Comparison of ENCODE assay signal across 25 cellular contexts in the genomic region with DNA sequence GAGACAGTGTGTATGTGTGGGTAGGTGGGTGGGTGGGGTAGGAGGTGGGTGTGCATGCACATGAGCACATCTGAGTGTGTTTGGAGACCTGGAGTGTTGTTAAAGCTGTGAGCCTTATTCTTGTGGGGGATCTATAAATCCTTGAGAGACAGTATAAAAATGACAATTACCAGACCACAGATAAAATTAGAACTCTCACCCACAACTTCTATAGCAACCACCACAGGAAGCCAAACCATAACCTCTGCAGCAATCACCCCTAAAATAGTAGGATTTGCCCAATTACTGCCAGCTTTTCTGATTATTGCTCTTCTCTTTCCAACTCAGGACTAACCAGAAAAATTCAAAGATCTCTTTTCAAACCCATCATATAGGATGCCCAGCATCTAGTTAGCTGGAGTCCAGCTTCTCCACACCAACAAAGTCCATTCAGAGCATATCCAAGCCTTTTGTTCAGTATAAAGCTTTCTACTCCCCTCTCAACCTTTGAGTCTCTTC.
DNase-seq lines count a peak whose midpoint lies in the region; ATAC-seq, FAIRE-seq and TF ChIP-seq lines count a peak whose summit lies in the region.
"Had no signal": no experiment of that assay in that cellular context is flagged by ENCODE, and none has a peak within 500 bp of the region (broad histone marks: within the 10 kb centered on the region; RNA-seq: fewer than 3 reads in every experiment).

No MANE protein-coding gene starts in this region.

- H3K9me3 Mint-ChIP-seq in activated naive CD8-positive, alpha-beta T cell treated with anti-CD3 and anti-CD28 coated beads, Interleukin-2, amount 10 ng/mL, durations not matched to agents 7 days and 5 days: no peaks in the 10 kb centered on the region
- H3K9me3 Mint-ChIP-seq in activated naive CD8-positive, alpha-beta T cell treated with anti-CD3 and anti-CD28 coated beads, Interleukin-2, amount 50 U/mL, for 24 hours: no peaks in the 10 kb centered on the region
- H3K9me3 Mint-ChIP-seq: brain; CD8-positive, alpha-beta T cell had no signal

- TF ChIP-seq CTCF in GM12878 (IDR thresholded peaks at IDR 0.05 in 2 of 3, conservative IDR thresholded peaks at IDR 0.05 in 1 of 3; ENCODE audit: control insufficient read depth in 2 of 3, extremely low read depth in 1 of 3, insufficient read depth in 1 of 3, low read depth in 3 of 3, low read length in 3 of 3): no peak

- peak; percentile 60 for ATAC-seq in activated naive CD8-positive, alpha-beta T cell treated with anti-CD3 and anti-CD28 coated beads, Interleukin-2, amount 10 ng/mL, durations not matched to agents 7 days and 5 days (ENCODE audit: low read depth)
- no peak for ATAC-seq in activated naive CD8-positive, alpha-beta T cell treated with anti-CD3 and anti-CD28 coated beads, Interleukin-2, amount 50 U/mL, for 24 hours
- ATAC-seq in GM12878 (peak; percentile 91), HG03460 (IDR thresholded peaks at IDR 0.05; ENCODE audit: unreplicated experiment) (no peak), HG02840 (IDR thresholded peaks at IDR 0.05; ENCODE audit: low FRiP score, unreplicated experiment) (no peak)
- ATAC-seq: CD8-positive, alpha-beta T cell; psoas muscle had no signal

- H3K4me1 ChIP-seq in GM12878 (ENCODE audit: control insufficient read depth, insufficient read depth, low read length): no peaks in the 10 kb centered on the region
- H3K4me1 ChIP-seq: psoas muscle, transverse colon had no signal

- TF ChIP-seq POLR2A in GM12878 (IDR thresholded peaks at IDR 0.05; ENCODE audit: low read depth, low read length): no peak

- POLR2A ChIA-PET in activated naive CD8-positive, alpha-beta T cell treated with anti-CD3 and anti-CD28 coated beads, Interleukin-2, amount 10 ng/mL, durations not matched to agents 7 days and 5 days (lab: Charles Lee): no interaction called here
- POLR2A ChIA-PET in GM12878 (lab: Charles Lee): interaction anchor here (0.7 to 1.7 kb wide), 3 partner anchors 10 to 30 kb away, joined by 3 to 4 read pairs (median 3); no protein-coding TSS in a partner anchor

- DNase-seq in activated naive CD8-positive, alpha-beta T cell treated with anti-CD3 and anti-CD28 coated beads, Interleukin-2, amount 10 ng/mL, durations not matched to agents 7 days and 5 days: no peak
- no peak for DNase-seq in activated naive CD8-positive, alpha-beta T cell treated with anti-CD3 and anti-CD28 coated beads, Interleukin-2, amount 50 U/mL, for 24 hours
- DNase-seq in NOMO-1 treated with dmso at 0.1 percent for 144 hours (lab: John Stamatoyannopoulos, UW; ENCODE audit: unreplicated experiment): peak; percentile 35
- DNase-seq in GM12878 (ENCODE audit: low read depth, low spot score): peak; percentile 33
- no peak for DNase-seq in NCI-H345 (lab: John Stamatoyannopoulos, UW)
- no peak for DNase-seq in NCI-H2081 (lab: John Stamatoyannopoulos, UW)
- DNase-seq: 8988T; activated CD4-positive, alpha-beta T cell treated with anti-CD3 and anti-CD28 coated beads, Interleukin-2, amount 50 U/mL, for 1 hour; activated CD8-positive, alpha-beta memory T cell treated with anti-CD3 and anti-CD28 coated beads, Interleukin-2, amount 50 U/mL, for 48 hours; activated effector memory CD4-positive, alpha-beta T cell treated with Interleukin-2 at 50 U/mL for 16 hours; CD8-positive, alpha-beta T cell; DMS53; GF-D8; GOT3; mammary epithelial cell; NCI-H510A treated with DMSO at 0.1 percent for 48 hours; psoas muscle; SK-N-SH; stimulated activated CD8-positive, alpha-beta memory T cell treated with anti-CD3 and anti-CD28 coated beads, Interleukin-4, amount 100 ng/mL, for 48 hours; transverse colon; WERI-Rb-1 had no signal

- no TSS peak for BruUV-seq in GM12878 (replicated peaks; lab: Mats Ljungman, UMichigan)

- no peak overlapping the region for H3K9ac ChIP-seq in GM12878 (ENCODE audit: control insufficient read depth, insufficient read depth, low read length)
- H3K9ac ChIP-seq: SK-N-SH had no signal

- H3K4me3 ChIP-seq in GM12878: no peak overlapping the region
- H3K4me3 ChIP-seq: psoas muscle, transverse colon had no signal

- no peak overlapping the region; the same call in 1 of the 2 replicates for H2AFZ ChIP-seq in GM12878 (ENCODE audit: control insufficient read depth, low read depth, low read length)

- RAD21 ChIA-PET in GM12878 (lab: Charles Lee; ENCODE audit: unreplicated experiment): interaction anchor here (0.6 to 2.1 kb wide), 7 partner anchors 9 to 1328 kb away, joined by 3 to 7 read pairs (median 3); no protein-coding TSS in a partner anchor

- peak overlapping the region; percentile 12 for H3K4me3 Mint-ChIP-seq in activated naive CD8-positive, alpha-beta T cell treated with anti-CD3 and anti-CD28 coated beads, Interleukin-2, amount 10 ng/mL, durations not matched to agents 7 days and 5 days
- H3K4me3 Mint-ChIP-seq in activated naive CD8-positive, alpha-beta T cell treated with anti-CD3 and anti-CD28 coated beads, Interleukin-2, amount 50 U/mL, for 24 hours: no peak overlapping the region
- H3K4me3 Mint-ChIP-seq: brain; CD8-positive, alpha-beta T cell had no signal

- FAIRE-seq in GM12878 (lab: Jason Lieb, UNC): no peak

- H3K27me3 ChIP-seq in GM12878 (replicated peaks in 1 of 2; ENCODE audit: control insufficient read depth in 2 of 2, insufficient read depth in 2 of 2, low read length in 1 of 2): no peaks in the 10 kb centered on the region
- H3K27me3 ChIP-seq: transverse colon had no signal

- intact Hi-C loops in GM12878 (cut with micrococcal nuclease; ENCODE audit: unreplicated experiment): no loop called here

- peaks cover 4% of the 10 kb centered on the region for H3K27me3 Mint-ChIP-seq in activated naive CD8-positive, alpha-beta T cell treated with anti-CD3 and anti-CD28 coated beads, Interleukin-2, amount 10 ng/mL, durations not matched to agents 7 days and 5 days
- no peaks in the 10 kb centered on the region for H3K27me3 Mint-ChIP-seq in activated naive CD8-positive, alpha-beta T cell treated with anti-CD3 and anti-CD28 coated beads, Interleukin-2, amount 50 U/mL, for 24 hours
- H3K27me3 Mint-ChIP-seq: brain had no signal

- no peak for TF ChIP-seq EP300 in GM12878 (IDR thresholded peaks at IDR 0.05; ENCODE audit: borderline replicate concordance in 1 of 2, control insufficient read depth in 1 of 2, low read depth in 2 of 2, low read length in 2 of 2)

- H3K79me2 ChIP-seq in GM12878 (ENCODE audit: control insufficient read depth, insufficient read depth, low read length): no peaks in the 10 kb centered on the region

- H3K9me3 ChIP-seq in GM12878 (replicated peaks; ENCODE audit: control insufficient read depth, insufficient read depth, low read length): no peaks in the 10 kb centered on the region; the same call in 2 of the 3 replicates
- H3K9me3 ChIP-seq: psoas muscle, SK-N-SH, transverse colon had no signal

- in situ Hi-C loops in GM12878 (cut with MboI): no loop called here

- peaks cover 9% of the 10 kb centered on the region for H3K4me1 Mint-ChIP-seq in activated naive CD8-positive, alpha-beta T cell treated with anti-CD3 and anti-CD28 coated beads, Interleukin-2, amount 10 ng/mL, durations not matched to agents 7 days and 5 days
- peaks cover 8% of the 10 kb centered on the region for H3K4me1 Mint-ChIP-seq in activated naive CD8-positive, alpha-beta T cell treated with anti-CD3 and anti-CD28 coated beads, Interleukin-2, amount 50 U/mL, for 24 hours
- H3K4me1 Mint-ChIP-seq: brain had no signal

- H4K20me1 ChIP-seq in GM12878 (ENCODE audit: control insufficient read depth, insufficient read depth): no peaks in the 10 kb centered on the region

- TF ChIP-seq RAD21 in GM12878 (IDR thresholded peaks at IDR 0.05; ENCODE audit: insufficient read depth, low read depth, low read length): no peak

- no peak overlapping the region for H3K27ac ChIP-seq in GM12878 (ENCODE audit: control insufficient read depth, insufficient read depth)
- H3K27ac ChIP-seq: HL-60, psoas muscle, transverse colon, WERI-Rb-1 had no signal

- SMC1A ChIA-PET in GM12878 (lab: Charles Lee; ENCODE audit: uncharacterized antibody, unreplicated experiment): interaction anchor here (0.7 to 1.6 kb wide), 3 partner anchors 11 to 119 kb away, joined by 3 to 8 read pairs (median 4); no protein-coding TSS in a partner anchor

- CTCF ChIA-PET in GM12878 (lab: Yijun Ruan, JAX): interaction anchor here (1.4 to 1.8 kb wide), 2 partner anchors 9 to 26 kb away, joined by 3 to 6 read pairs; no protein-coding TSS in a partner anchor

- no peaks in the 10 kb centered on the region for H3K36me3 ChIP-seq in GM12878 (ENCODE audit: control insufficient read depth in 2 of 2, insufficient read depth in 2 of 2, low read length in 1 of 2)
- H3K36me3 ChIP-seq: transverse colon, WERI-Rb-1 had no signal

- no peak overlapping the region for H3K27ac Mint-ChIP-seq in activated naive CD8-positive, alpha-beta T cell treated with anti-CD3 and anti-CD28 coated beads, Interleukin-2, amount 10 ng/mL, durations not matched to agents 7 days and 5 days
- H3K27ac Mint-ChIP-seq in activated naive CD8-positive, alpha-beta T cell treated with anti-CD3 and anti-CD28 coated beads, Interleukin-2, amount 50 U/mL, for 24 hours: no peak overlapping the region
- H3K27ac Mint-ChIP-seq: brain; CD8-positive, alpha-beta T cell had no signal

- H3K4me2 ChIP-seq in GM12878 (ENCODE audit: control insufficient read depth, insufficient read depth): peak overlapping the region; percentile 48
- H3K4me2 ChIP-seq: SK-N-SH had no signal

- H3K36me3 Mint-ChIP-seq in activated naive CD8-positive, alpha-beta T cell treated with anti-CD3 and anti-CD28 coated beads, Interleukin-2, amount 10 ng/mL, durations not matched to agents 7 days and 5 days: no peaks in the 10 kb centered on the region
- H3K36me3 Mint-ChIP-seq in activated naive CD8-positive, alpha-beta T cell treated with anti-CD3 and anti-CD28 coated beads, Interleukin-2, amount 50 U/mL, for 24 hours (ENCODE audit: low read depth): no peaks in the 10 kb centered on the region
- H3K36me3 Mint-ChIP-seq: brain; CD8-positive, alpha-beta T cell had no signal

TF ChIP-seq in GM12878, 131 proteins besides CTCF, POLR2A, EP300 and RAD21 (continues in another document):
- no peak for TF ChIP-seq SMARCA5 (IDR thresholded peaks at IDR 0.05)
- no peak for TF ChIP-seq ZNF24 (IDR thresholded peaks at IDR 0.05)
- no peak for TF ChIP-seq SUZ12 (IDR thresholded peaks at IDR 0.05; ENCODE audit: unreplicated experiment)
- peak in 1 of 2 experiments; percentile 14; a peak in 1 of 3 replicates for TF ChIP-seq EGR1 (IDR thresholded peaks at IDR 0.05; ENCODE audit: borderline replicate concordance in 1 of 2, low read depth in 2 of 2, low read length in 2 of 2)
- TF ChIP-seq GABPA (IDR thresholded peaks at IDR 0.05; ENCODE audit: low read depth): no peak
- no peak for TF ChIP-seq KDM1A (IDR thresholded peaks at IDR 0.05; ENCODE audit: borderline replicate concordance)

Comparison
In these comparisons a context has a peak if more than half of its experiments do, and no peak if none do; other contexts are left out.
1. ATAC-seq: peak in activated naive CD8-positive, alpha-beta T cell treated with anti-CD3 and anti-CD28 coated beads, Interleukin-2, amount 10 ng/mL, durations not matched to agents 7 days and 5 days (single experiment) and GM12878 (single experiment); none in activated naive CD8-positive, alpha-beta T cell treated with anti-CD3 and anti-CD28 coated beads, Interleukin-2, amount 50 U/mL, for 24 hours (single experiment), HG03460 (single experiment) and HG02840 (single experiment).
2. DNase-seq: peak in NOMO-1 treated with dmso at 0.1 percent for 144 hours (single experiment) and GM12878 (single experiment); none in activated naive CD8-positive, alpha-beta T cell treated with anti-CD3 and anti-CD28 coated beads, Interleukin-2, amount 10 ng/mL, durations not matched to agents 7 days and 5 days (single experiment), activated naive CD8-positive, alpha-beta T cell treated with anti-CD3 and anti-CD28 coated beads, Interleukin-2, amount 50 U/mL, for 24 hours (single experiment), NCI-H345 (single experiment) and NCI-H2081 (0 of 2).